In the genomic region with DNA sequence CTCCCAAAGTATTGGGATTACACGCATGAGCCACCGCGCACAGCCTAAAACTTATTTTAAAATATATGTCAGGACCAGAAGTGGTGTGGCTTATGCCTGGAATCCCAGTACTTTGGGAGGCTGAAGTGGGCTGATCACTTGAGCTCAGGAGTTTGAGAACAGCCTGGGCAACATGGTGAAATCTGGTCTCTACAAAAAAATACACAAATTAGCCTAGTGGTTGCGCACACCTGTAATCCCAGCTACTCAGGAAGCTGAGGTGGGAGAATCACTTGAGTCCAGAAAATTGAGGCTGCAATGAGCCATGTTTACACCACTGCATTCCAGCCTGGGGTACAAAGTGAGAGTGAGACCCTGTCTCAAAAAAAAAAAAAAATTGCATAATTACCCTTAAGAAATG, we compare ENCODE assay signal across 23 cellular contexts. TPM values are rescaled to one million over a fixed set of nuclear protein-coding genes. Genes with fewer than 3 reads are reported as not detected.
DNase-seq lines count a peak whose midpoint lies in the region; FAIRE-seq and TF ChIP-seq lines count a peak whose summit lies in the region.
"Had no signal": no experiment of that assay in that cellular context is flagged by ENCODE, and none has a peak within 500 bp of the region (broad histone marks: within the 10 kb centered on the region; RNA-seq: fewer than 3 reads in every experiment).

No MANE protein-coding gene starts in this region.

- H3K36me3 ChIP-seq in WERI-Rb-1: no peaks in the 10 kb centered on the region
- H3K36me3 ChIP-seq in suprapubic skin: no peaks in the 10 kb centered on the region
- H3K36me3 ChIP-seq: neutrophil had no signal

- intact Hi-C loops in cardiac septum (cut with DNase I): no loop called here

- H3K27ac ChIP-seq in C4-2B: no peak overlapping the region
- no peak overlapping the region for H3K27ac ChIP-seq in WERI-Rb-1
- H3K27ac ChIP-seq in suprapubic skin: no peak overlapping the region
- H3K27ac ChIP-seq: neutrophil had no signal

- no peaks in the 10 kb centered on the region for H3K9me3 ChIP-seq in WERI-Rb-1 (ENCODE audit: severe bottlenecking)
- H3K9me3 ChIP-seq in suprapubic skin: no peaks in the 10 kb centered on the region
- H3K9me3 ChIP-seq: neutrophil had no signal

- no peak for TF ChIP-seq EP300 in suprapubic skin (IDR thresholded peaks at IDR 0.05)

- WGBS in suprapubic skin: 65% methylated on average over 4 of the region's 4 CpGs

- H3K4me3 ChIP-seq in WERI-Rb-1 (ENCODE audit: low read depth, low read length) (no peak overlapping the region), fibroblast of pulmonary artery (replicated peaks; ENCODE audit: low read depth, low read length) (no peak overlapping the region), suprapubic skin (no peak overlapping the region)

- peak; percentile 79 for FAIRE-seq in GM19239 (lab: Jason Lieb, UNC)
- FAIRE-seq: endometrium, H54, keratinocyte had no signal

- TF ChIP-seq CTCF in C4-2B (conservative IDR thresholded peaks at IDR 0.05) (peak; percentile 45), WERI-Rb-1 (IDR thresholded peaks at IDR 0.05; ENCODE audit: low read depth, low read length) (peak; percentile 47), fibroblast of pulmonary artery (IDR thresholded peaks at IDR 0.05; ENCODE audit: low read length, missing control alignments) (peak; percentile 26), suprapubic skin (IDR thresholded peaks at IDR 0.05) (no peak)

- no peaks in the 10 kb centered on the region for H3K4me1 ChIP-seq in suprapubic skin

- DNase-seq in GM19239 (ENCODE audit: insufficient read length, low spot score) (no peak), WERI-Rb-1 (no peak), fibroblast of pulmonary artery (ENCODE audit: low read depth) (no peak), mucosa of gallbladder (ENCODE audit: low spot score) (no peak), cardiac septum (ENCODE audit: low spot score) (no peak), suprapubic skin (ENCODE audit: low spot score in 2 of 2) (no peak), inferior parietal cortex (ENCODE audit: extremely low spot score) (no peak)
- DNase-seq: activated CD4-positive, alpha-beta T cell treated with anti-CD3 and anti-CD28 coated beads, Interleukin-2, amount 10 ng/mL, durations not matched to agents 24 days and 14 days; activated naive CD8-positive, alpha-beta T cell treated with anti-CD3 and anti-CD28 coated beads for 36 hours; activated T-cell treated with anti-CD3 and anti-CD28 coated beads, Interleukin-2, amount 50 U/mL, for 4 hours; AML-193; head of caudate nucleus; MV-4-11; NCI-H2171; right cardiac atrium; SHP77 had no signal

- H3K27me3 ChIP-seq in WERI-Rb-1 (ENCODE audit: insufficient read depth, low read depth, severe bottlenecking) (no peaks in the 10 kb centered on the region), suprapubic skin (no peaks in the 10 kb centered on the region)
- H3K27me3 ChIP-seq: neutrophil had no signal

- no peak for TF ChIP-seq POLR2A in suprapubic skin (IDR thresholded peaks at IDR 0.05)

RNA-seq across cellular contexts. Expression of a gene that starts 13.7 kb away (rescaled TPM):
- total RNA-seq in mucosa of gallbladder (not detected), cardiac septum (0.22 TPM), suprapubic skin (not detected)
- total RNA-seq: chondrocyte, subcutaneous adipose tissue had no signal

RNA-seq across cellular contexts. Expression of a gene that starts 13.9 kb away (rescaled TPM):
- 37.2 TPM for total RNA-seq in mucosa of gallbladder
- 29.6 TPM for total RNA-seq in cardiac septum
- total RNA-seq in suprapubic skin: 10 to 100 TPM; 39.3 to 63.3 (median 56.9) TPM

RNA-seq across cellular contexts. Expression of a gene that starts 41.4 kb away (rescaled TPM):
- 2.5 TPM for total RNA-seq in mucosa of gallbladder
- 0.13 TPM for total RNA-seq in cardiac septum
- 10 to 100 TPM in 2 of 4 donors, 1 to 10 TPM in 2; 5.9 to 13.0 (median 9.5) TPM for total RNA-seq in suprapubic skin
- total RNA-seq: chondrocyte had no signal

Comparison
In these comparisons a context has a peak if more than half of its experiments do, and no peak if none do; other contexts are left out.
1. CTCF ChIP-seq: peak in C4-2B (single experiment), WERI-Rb-1 (single experiment) and fibroblast of pulmonary artery (single experiment); none in suprapubic skin (0 of 2).